Comparison of ENCODE assay signal across 8 cellular contexts in the genomic region with DNA sequence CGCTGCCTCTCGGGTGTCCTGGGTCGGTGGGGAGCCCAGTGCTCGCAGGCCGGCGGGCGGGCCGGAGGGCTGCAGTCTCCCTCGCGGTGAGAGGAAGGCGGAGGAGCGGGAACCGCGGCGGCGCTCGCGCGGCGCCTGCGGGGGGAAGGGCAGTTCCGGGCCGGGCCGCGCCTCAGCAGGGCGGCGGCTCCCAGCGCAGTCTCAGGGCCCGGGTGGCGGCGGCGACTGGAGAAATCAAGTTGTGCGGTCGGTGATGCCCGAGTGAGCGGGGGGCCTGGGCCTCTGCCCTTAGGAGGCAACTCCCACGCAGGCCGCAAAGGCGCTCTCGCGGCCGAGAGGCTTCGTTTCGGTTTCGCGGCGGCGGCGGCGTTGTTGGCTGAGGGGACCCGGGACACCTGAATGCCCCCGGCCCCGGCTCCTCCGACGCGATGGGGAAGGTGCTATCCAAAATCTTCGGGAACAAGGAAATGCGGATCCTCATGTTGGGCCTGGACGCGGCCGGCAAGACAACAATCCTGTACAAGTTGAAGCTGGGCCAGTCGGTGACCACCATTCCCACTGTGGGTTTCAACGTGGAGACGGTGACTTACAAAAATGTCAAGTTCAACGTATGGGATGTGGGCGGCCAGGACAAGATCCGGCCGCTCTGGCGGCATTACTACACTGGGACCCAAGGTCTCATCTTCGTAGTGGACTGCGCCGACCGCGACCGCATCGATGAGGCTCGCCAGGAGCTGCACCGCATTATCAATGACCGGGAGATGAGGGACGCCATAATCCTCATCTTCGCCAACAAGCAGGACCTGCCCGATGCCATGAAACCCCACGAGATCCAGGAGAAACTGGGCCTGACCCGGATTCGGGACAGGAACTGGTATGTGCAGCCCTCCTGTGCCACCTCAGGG. TPM values are rescaled to one million over a fixed set of nuclear protein-coding genes. Genes with fewer than 3 reads are reported as not detected.
DNase-seq lines count a peak whose midpoint lies in the region; ATAC-seq and TF ChIP-seq lines count a peak whose summit lies in the region.

No MANE protein-coding gene starts in this region.

- peak overlapping the region; percentile 100 for H3K27ac ChIP-seq in C4-2B

- TF ChIP-seq CTCF in C4-2B (conservative IDR thresholded peaks at IDR 0.05): no peak; the same call in 1 of the 2 replicates

- H3K36me3 Mint-ChIP-seq in T-helper 17 cell (ENCODE audit: low read depth): peaks cover 20% of the 10 kb centered on the region

- H3K4me3 Mint-ChIP-seq in T-helper 17 cell: peak overlapping the region; percentile 100

- peak; percentile 55 to 66 (median 58) for DNase-seq in T-helper 17 cell
- peak; percentile 74 for DNase-seq in astrocyte of the hippocampus (ENCODE audit: low read depth, low spot score)
- DNase-seq in iPS-NIHi7 (ENCODE audit: extremely low spot score): peak; percentile 51
- DNase-seq in stimulated activated CD4-positive, alpha-beta T cell treated with anti-CD3 and anti-CD28 coated beads, Interleukin-15, amount 100 ng/mL, for 48 hours (ENCODE audit: low read depth in 2 of 2): peak; percentile 76 to 82
- DNase-seq in HuH-7.5 (ENCODE audit: low spot score): no peak

- peaks cover 34% of the 10 kb centered on the region for H3K4me1 Mint-ChIP-seq in T-helper 17 cell

- ATAC-seq in GM19372 (IDR thresholded peaks at IDR 0.05; ENCODE audit: low read depth, unreplicated experiment) (peak; percentile 48), HG03460 (IDR thresholded peaks at IDR 0.05; ENCODE audit: unreplicated experiment) (peak; percentile 42), T-helper 17 cell (peak; percentile 64)

- peak overlapping the region; percentile 99 for H3K27ac Mint-ChIP-seq in T-helper 17 cell

- peaks cover 4% of the 10 kb centered on the region for H3K9me3 ChIP-seq in T-helper 17 cell (ENCODE audit: control insufficient read depth, low read length, poor library complexity, severe bottlenecking)

- no peaks in the 10 kb centered on the region for H3K27me3 Mint-ChIP-seq in T-helper 17 cell

RNA-seq across cellular contexts. Expression of a gene that starts 0.7 kb away (rescaled TPM):
- 10 to 100 TPM; 95.2 to 98.5 TPM for total RNA-seq in T-helper 17 cell

RNA-seq across cellular contexts. Expression of a gene that starts 41.0 kb away (rescaled TPM):
- 10 to 100 TPM; 83.4 to 83.5 TPM for total RNA-seq in T-helper 17 cell
